9 cellular contexts compared by ENCODE assay signal in the genomic region with DNA sequence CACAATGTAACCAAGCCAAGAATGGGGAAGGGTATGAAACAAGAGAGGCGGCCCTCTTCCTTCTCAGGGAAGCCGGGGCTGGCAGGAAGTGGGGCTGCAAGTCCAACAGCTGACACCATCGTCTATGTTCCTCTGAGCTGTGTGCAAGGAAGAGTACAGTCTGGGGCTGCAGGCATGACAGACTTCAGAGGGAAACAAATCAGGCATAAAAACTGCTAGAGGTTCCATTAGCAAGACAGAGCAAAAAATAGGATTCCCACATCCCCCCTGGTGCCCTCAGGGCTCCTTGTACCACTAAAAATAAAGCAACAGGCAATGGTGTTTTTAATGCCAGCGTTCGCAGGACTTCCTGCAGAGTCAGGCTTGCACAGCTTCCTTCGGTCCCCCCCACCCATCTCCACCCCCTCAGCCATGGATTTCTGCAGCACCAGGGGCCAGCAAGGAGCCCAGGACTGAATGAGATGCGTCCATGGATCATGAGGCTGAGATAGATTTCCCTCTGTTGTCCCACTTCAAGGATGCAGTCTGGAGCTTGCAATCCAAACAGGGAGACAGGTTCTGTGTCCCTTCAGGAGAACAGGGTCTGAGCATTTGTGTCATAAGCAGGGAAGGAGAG. TPM values are rescaled to one million over a fixed set of nuclear protein-coding genes. Genes with fewer than 3 reads are reported as not detected.
DNase-seq lines count a peak whose midpoint lies in the region; TF ChIP-seq lines count a peak whose summit lies in the region.
"Had no signal": no experiment of that assay in that cellular context is flagged by ENCODE, and none has a peak within 500 bp of the region (broad histone marks: within the 10 kb centered on the region; RNA-seq: fewer than 3 reads in every experiment).

No MANE protein-coding gene starts in this region.

- H3K9me3 ChIP-seq in hepatocyte (ENCODE audit: low read depth) = no peaks in the 10 kb centered on the region
- H3K9me3 ChIP-seq in skeletal muscle satellite cell (replicated peaks; ENCODE audit: low read length) = no peaks in the 10 kb centered on the region
- H3K9me3 ChIP-seq: lower lobe of right lung had no signal

- no peak overlapping the region for H2AFZ ChIP-seq in hepatocyte

- POLR2A ChIA-PET in activated CD4-positive, alpha-beta T cell treated with anti-CD3 and anti-CD28 coated beads, Interleukin-2, amount 10 ng/mL, durations not matched to agents 7 days and 5 days (lab: Charles Lee) = no interaction called here

- CTCF ChIA-PET in activated CD4-positive, alpha-beta T cell treated with anti-CD3 and anti-CD28 coated beads, Interleukin-2, amount 10 ng/mL, durations not matched to agents 7 days and 5 days (lab: Charles Lee) = interaction anchor here (0.6 kb wide), 1 partner anchor 45 kb away, joined by 3 read pairs; no protein-coding TSS in a partner anchor

- no peaks in the 10 kb centered on the region for H3K9me3 Mint-ChIP-seq in activated CD4-positive, alpha-beta T cell treated with anti-CD3 and anti-CD28 coated beads, Interleukin-2, amount 10 ng/mL, durations not matched to agents 7 days and 5 days
- H3K9me3 Mint-ChIP-seq: T-cell had no signal

- H3K4me3 ChIP-seq in hepatocyte = no peak overlapping the region
- H3K4me3 ChIP-seq in skeletal muscle satellite cell (ENCODE audit: low read length) = peak overlapping the region; percentile 57
- H3K4me3 ChIP-seq: lower lobe of right lung had no signal

- peak overlapping the region; percentile 20 for H3K4me2 ChIP-seq in hepatocyte
- peak overlapping the region; percentile 71 for H3K4me2 ChIP-seq in skeletal muscle satellite cell (ENCODE audit: low read length)

- TF ChIP-seq CTCF in hepatocyte (IDR thresholded peaks at IDR 0.05; ENCODE audit: poor library complexity) = no peak

- no peak overlapping the region for H3K27ac ChIP-seq in hepatocyte

- H3K4me3 Mint-ChIP-seq in activated CD4-positive, alpha-beta T cell treated with anti-CD3 and anti-CD28 coated beads, Interleukin-2, amount 10 ng/mL, durations not matched to agents 7 days and 5 days = no peak overlapping the region

- 54% methylated on average over 7 of the region's 7 CpGs for WGBS in hepatocyte (ENCODE audit: low lambda C conversion rate, missing lambda C conversion rate)

- no peaks in the 10 kb centered on the region for H3K36me3 Mint-ChIP-seq in activated CD4-positive, alpha-beta T cell treated with anti-CD3 and anti-CD28 coated beads, Interleukin-2, amount 10 ng/mL, durations not matched to agents 7 days and 5 days (ENCODE audit: low read depth)
- H3K36me3 Mint-ChIP-seq: T-cell had no signal

- no peaks in the 10 kb centered on the region for H3K9me2 ChIP-seq in hepatocyte (replicated peaks; ENCODE audit: insufficient read depth)

- H3K9ac ChIP-seq in skeletal muscle satellite cell (ENCODE audit: low read depth, low read length) = peak overlapping the region; percentile 46

- peaks cover 1% of the 10 kb centered on the region for H3K27me3 Mint-ChIP-seq in activated CD4-positive, alpha-beta T cell treated with anti-CD3 and anti-CD28 coated beads, Interleukin-2, amount 10 ng/mL, durations not matched to agents 7 days and 5 days

- H3K4me1 ChIP-seq in hepatocyte (ENCODE audit: insufficient read depth) = peaks cover 13% of the 10 kb centered on the region
- H3K4me1 ChIP-seq in skeletal muscle satellite cell (ENCODE audit: control insufficient read depth, insufficient read depth, low read length) = peaks cover 36% of the 10 kb centered on the region

- H3K27me3 ChIP-seq in hepatocyte (no peaks in the 10 kb centered on the region), skeletal muscle satellite cell (ENCODE audit: control insufficient read depth, insufficient read depth, low read length) (no peaks in the 10 kb centered on the region)

- peak; percentile 32 for DNase-seq in HCEC 1CT
- DNase-seq in RPMI7951 (ENCODE audit: low read depth) = peak; percentile 80
- DNase-seq in hepatocyte (ENCODE audit: low spot score) = no peak
- no peak for DNase-seq in activated CD4-positive, alpha-beta T cell treated with anti-CD3 and anti-CD28 coated beads, Interleukin-2, amount 10 ng/mL, durations not matched to agents 7 days and 5 days
- DNase-seq in NCI-H1092 treated with DMSO at 0.1 percent for 48 hours (lab: John Stamatoyannopoulos, UW) = no peak
- no peak for DNase-seq in LoVo (ENCODE audit: low spot score)
- DNase-seq: T-cell had no signal

- H3K36me3 ChIP-seq in hepatocyte (replicated peaks; ENCODE audit: insufficient read depth, low read depth) (no peaks in the 10 kb centered on the region), skeletal muscle satellite cell (ENCODE audit: insufficient read depth, low read length) (no peaks in the 10 kb centered on the region)
- H3K36me3 ChIP-seq: lower lobe of right lung had no signal

- no peak overlapping the region for H3K27ac Mint-ChIP-seq in activated CD4-positive, alpha-beta T cell treated with anti-CD3 and anti-CD28 coated beads, Interleukin-2, amount 10 ng/mL, durations not matched to agents 7 days and 5 days

- peaks cover 11% of the 10 kb centered on the region for H3K79me2 ChIP-seq in hepatocyte

- H3K4me1 Mint-ChIP-seq in activated CD4-positive, alpha-beta T cell treated with anti-CD3 and anti-CD28 coated beads, Interleukin-2, amount 10 ng/mL, durations not matched to agents 7 days and 5 days = peaks cover 16% of the 10 kb centered on the region

- H4K20me1 ChIP-seq in hepatocyte (ENCODE audit: insufficient read depth, poor library complexity, severe bottlenecking) = no peaks in the 10 kb centered on the region

RNA-seq across cellular contexts. Expression of a gene that starts 34.6 kb away (rescaled TPM):
- 33.7 and 47.7 TPM in 2 replicates for total RNA-seq in RPMI7951 (2014; rRNA removed; shearing (Covaris generic))
- 26.0 and 42.6 TPM in 2 replicates for total RNA-seq in hepatocyte
- polyA plus RNA-seq in hepatocyte = 69.1 and 73.3 TPM in 2 replicates
- 34.5 and 72.3 TPM in 2 replicates for total RNA-seq in skeletal muscle satellite cell (2012; rRNA removed)
- total RNA-seq in activated CD4-positive, alpha-beta T cell treated with anti-CD3 and anti-CD28 coated beads, Interleukin-2, amount 10 ng/mL, durations not matched to agents 7 days and 5 days = not detected

Comparison
In these comparisons a context has a peak if more than half of its experiments do, and no peak if none do; other contexts are left out.
1. DNase-seq: peak in HCEC 1CT (single experiment) and RPMI7951 (single experiment); none in hepatocyte (single experiment), activated CD4-positive, alpha-beta T cell treated with anti-CD3 and anti-CD28 coated beads, Interleukin-2, amount 10 ng/mL, durations not matched to agents 7 days and 5 days (single experiment), NCI-H1092 treated with DMSO at 0.1 percent for 48 hours (single experiment) and LoVo (single experiment).
2. RNA of a gene that starts 34.6 kb away (total RNA-seq): 33.7 to 47.7 TPM in RPMI7951 and 26.0 to 42.6 TPM in hepatocyte; not detected in activated CD4-positive, alpha-beta T cell treated with anti-CD3 and anti-CD28 coated beads, Interleukin-2, amount 10 ng/mL, durations not matched to agents 7 days and 5 days; every median in the first group is over 10 times any median in the second.